ENCODE assay signal across 1 cellular context in genomic region chr19:47422417-47423163, GRCh38.
TF ChIP-seq lines count a peak whose summit lies in the region.

No MANE protein-coding gene starts in this region.

TF ChIP-seq in IMR-90, 13 proteins besides CTCF, POLR2A, EP300 and RAD21:
- TF ChIP-seq RCOR1 (IDR thresholded peaks at IDR 0.05; ENCODE audit: insufficient replicate concordance, low read length) (no peak), MXI1 (IDR thresholded peaks at IDR 0.05; ENCODE audit: borderline replicate concordance, low read depth, low read length) (no peak), ELK1 (IDR thresholded peaks at IDR 0.05; ENCODE audit: borderline replicate concordance, low read depth, low read length) (no peak), NFE2L2 (IDR thresholded peaks at IDR 0.05; ENCODE audit: low read depth, low read length) (no peak), CEBPB (IDR thresholded peaks at IDR 0.05; ENCODE audit: low read depth, low read length) (no peak), MAFK (IDR thresholded peaks at IDR 0.05; ENCODE audit: low read depth, low read length) (no peak), USF2 (IDR thresholded peaks at IDR 0.05; ENCODE audit: low read depth, low read length) (no peak), CHD1 (IDR thresholded peaks at IDR 0.05; ENCODE audit: low read depth, low read length) (no peak), FOS (IDR thresholded peaks at IDR 0.05; ENCODE audit: low read depth, low read length) (no peak), RFX5 (IDR thresholded peaks at IDR 0.05; ENCODE audit: low read depth, low read length) (no peak), BHLHE40 (IDR thresholded peaks at IDR 0.05; ENCODE audit: low read depth, low read length) (no peak), SMC3 (IDR thresholded peaks at IDR 0.05; ENCODE audit: low read depth, low read length) (no peak), MAZ (IDR thresholded peaks at IDR 0.05; ENCODE audit: borderline replicate concordance, low read depth, low read length) (no peak)
